4 cellular contexts compared by ENCODE assay signal in the genomic region with DNA sequence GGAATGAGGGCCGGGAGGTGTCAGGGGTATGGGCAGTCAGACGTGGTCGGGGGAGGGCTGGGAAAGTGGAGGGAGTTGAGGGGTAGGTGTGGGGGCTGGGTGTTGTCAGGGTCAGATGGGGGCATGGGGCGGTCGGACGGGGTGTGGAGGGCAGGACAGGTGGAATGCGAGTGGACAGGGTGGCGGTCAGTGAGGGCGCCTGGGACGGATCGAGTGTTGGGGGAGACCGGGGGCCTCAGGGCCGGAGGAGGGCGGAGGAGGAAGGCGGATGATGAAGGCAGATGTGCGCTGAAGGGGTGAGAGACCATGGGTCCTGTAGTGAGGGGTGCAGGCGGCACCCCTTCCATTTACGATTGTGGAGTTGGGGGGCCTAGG.
TF ChIP-seq lines count a peak whose summit lies in the region.

No MANE protein-coding gene starts in this region.

TF ChIP-seq in SK-N-SH, 30 proteins besides CTCF, POLR2A, EP300 and RAD21 (continues in another document):
- TF ChIP-seq, protein P1, sequence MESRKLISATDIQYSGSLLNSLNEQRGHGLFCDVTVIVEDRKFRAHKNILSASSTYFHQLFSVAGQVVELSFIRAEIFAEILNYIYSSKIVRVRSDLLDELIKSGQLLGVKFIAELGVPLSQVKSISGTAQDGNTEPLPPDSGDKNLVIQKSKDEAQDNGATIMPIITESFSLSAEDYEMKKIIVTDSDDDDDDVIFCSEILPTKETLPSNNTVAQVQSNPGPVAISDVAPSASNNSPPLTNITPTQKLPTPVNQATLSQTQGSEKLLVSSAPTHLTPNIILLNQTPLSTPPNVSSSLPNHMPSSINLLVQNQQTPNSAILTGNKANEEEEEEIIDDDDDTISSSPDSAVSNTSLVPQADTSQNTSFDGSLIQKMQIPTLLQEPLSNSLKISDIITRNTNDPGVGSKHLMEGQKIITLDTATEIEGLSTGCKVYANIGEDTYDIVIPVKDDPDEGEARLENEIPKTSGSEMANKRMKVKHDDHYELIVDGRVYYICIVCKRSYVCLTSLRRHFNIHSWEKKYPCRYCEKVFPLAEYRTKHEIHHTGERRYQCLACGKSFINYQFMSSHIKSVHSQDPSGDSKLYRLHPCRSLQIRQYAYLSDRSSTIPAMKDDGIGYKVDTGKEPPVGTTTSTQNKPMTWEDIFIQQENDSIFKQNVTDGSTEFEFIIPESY (IDR thresholded peaks at IDR 0.05; ENCODE audit: borderline replicate concordance, low read depth), result no peak
- TF ChIP-seq NFIC (IDR thresholded peaks at IDR 0.05; ENCODE audit: borderline replicate concordance), result no peak
- no peak for TF ChIP-seq SIN3A (IDR thresholded peaks at IDR 0.05; ENCODE audit: borderline replicate concordance, low read depth, low read length)
- no peak for TF ChIP-seq EZH2phosphoT487 (IDR thresholded peaks at IDR 0.05; ENCODE audit: borderline replicate concordance, low read depth)
- TF ChIP-seq, protein P2, sequence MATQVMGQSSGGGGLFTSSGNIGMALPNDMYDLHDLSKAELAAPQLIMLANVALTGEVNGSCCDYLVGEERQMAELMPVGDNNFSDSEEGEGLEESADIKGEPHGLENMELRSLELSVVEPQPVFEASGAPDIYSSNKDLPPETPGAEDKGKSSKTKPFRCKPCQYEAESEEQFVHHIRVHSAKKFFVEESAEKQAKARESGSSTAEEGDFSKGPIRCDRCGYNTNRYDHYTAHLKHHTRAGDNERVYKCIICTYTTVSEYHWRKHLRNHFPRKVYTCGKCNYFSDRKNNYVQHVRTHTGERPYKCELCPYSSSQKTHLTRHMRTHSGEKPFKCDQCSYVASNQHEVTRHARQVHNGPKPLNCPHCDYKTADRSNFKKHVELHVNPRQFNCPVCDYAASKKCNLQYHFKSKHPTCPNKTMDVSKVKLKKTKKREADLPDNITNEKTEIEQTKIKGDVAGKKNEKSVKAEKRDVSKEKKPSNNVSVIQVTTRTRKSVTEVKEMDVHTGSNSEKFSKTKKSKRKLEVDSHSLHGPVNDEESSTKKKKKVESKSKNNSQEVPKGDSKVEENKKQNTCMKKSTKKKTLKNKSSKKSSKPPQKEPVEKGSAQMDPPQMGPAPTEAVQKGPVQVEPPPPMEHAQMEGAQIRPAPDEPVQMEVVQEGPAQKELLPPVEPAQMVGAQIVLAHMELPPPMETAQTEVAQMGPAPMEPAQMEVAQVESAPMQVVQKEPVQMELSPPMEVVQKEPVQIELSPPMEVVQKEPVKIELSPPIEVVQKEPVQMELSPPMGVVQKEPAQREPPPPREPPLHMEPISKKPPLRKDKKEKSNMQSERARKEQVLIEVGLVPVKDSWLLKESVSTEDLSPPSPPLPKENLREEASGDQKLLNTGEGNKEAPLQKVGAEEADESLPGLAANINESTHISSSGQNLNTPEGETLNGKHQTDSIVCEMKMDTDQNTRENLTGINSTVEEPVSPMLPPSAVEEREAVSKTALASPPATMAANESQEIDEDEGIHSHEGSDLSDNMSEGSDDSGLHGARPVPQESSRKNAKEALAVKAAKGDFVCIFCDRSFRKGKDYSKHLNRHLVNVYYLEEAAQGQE (IDR thresholded peaks at IDR 0.05; ENCODE audit: low read depth, low read length), result no peak

TF ChIP-seq in SK-N-SH treated with all-trans-retinoic acid at 6 μM for 48 hours, 23 proteins besides CTCF, POLR2A, EP300 and RAD21:
- TF ChIP-seq TCF4 (CRISPR knock-in tag; IDR thresholded peaks at IDR 0.05; ENCODE audit: borderline replicate concordance) (no peak), OSR1 (CRISPR knock-in tag; IDR thresholded peaks at IDR 0.05) (no peak), ISL1 (CRISPR knock-in tag; IDR thresholded peaks at IDR 0.05) (no peak)
- TF ChIP-seq, protein P3, sequence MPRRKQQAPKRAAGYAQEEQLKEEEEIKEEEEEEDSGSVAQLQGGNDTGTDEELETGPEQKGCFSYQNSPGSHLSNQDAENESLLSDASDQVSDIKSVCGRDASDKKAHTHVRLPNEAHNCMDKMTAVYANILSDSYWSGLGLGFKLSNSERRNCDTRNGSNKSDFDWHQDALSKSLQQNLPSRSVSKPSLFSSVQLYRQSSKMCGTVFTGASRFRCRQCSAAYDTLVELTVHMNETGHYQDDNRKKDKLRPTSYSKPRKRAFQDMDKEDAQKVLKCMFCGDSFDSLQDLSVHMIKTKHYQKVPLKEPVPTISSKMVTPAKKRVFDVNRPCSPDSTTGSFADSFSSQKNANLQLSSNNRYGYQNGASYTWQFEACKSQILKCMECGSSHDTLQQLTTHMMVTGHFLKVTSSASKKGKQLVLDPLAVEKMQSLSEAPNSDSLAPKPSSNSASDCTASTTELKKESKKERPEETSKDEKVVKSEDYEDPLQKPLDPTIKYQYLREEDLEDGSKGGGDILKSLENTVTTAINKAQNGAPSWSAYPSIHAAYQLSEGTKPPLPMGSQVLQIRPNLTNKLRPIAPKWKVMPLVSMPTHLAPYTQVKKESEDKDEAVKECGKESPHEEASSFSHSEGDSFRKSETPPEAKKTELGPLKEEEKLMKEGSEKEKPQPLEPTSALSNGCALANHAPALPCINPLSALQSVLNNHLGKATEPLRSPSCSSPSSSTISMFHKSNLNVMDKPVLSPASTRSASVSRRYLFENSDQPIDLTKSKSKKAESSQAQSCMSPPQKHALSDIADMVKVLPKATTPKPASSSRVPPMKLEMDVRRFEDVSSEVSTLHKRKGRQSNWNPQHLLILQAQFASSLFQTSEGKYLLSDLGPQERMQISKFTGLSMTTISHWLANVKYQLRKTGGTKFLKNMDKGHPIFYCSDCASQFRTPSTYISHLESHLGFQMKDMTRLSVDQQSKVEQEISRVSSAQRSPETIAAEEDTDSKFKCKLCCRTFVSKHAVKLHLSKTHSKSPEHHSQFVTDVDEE (CRISPR knock-in tag; IDR thresholded peaks at IDR 0.05), result no peak

TF ChIP-seq in HEK293, 187 proteins besides CTCF, POLR2A, EP300 and RAD21 (continues in another document):
- no peak for TF ChIP-seq ZNF621 (tag by site-specific recombination; IDR thresholded peaks at IDR 0.05)
- no peak for TF ChIP-seq ZNF311 (tag by site-specific recombination; IDR thresholded peaks at IDR 0.05; ENCODE audit: borderline replicate concordance)
- no peak for TF ChIP-seq HOXD13 (CRISPR knock-in tag; IDR thresholded peaks at IDR 0.05; ENCODE audit: borderline replicate concordance)
- TF ChIP-seq, protein P4, sequence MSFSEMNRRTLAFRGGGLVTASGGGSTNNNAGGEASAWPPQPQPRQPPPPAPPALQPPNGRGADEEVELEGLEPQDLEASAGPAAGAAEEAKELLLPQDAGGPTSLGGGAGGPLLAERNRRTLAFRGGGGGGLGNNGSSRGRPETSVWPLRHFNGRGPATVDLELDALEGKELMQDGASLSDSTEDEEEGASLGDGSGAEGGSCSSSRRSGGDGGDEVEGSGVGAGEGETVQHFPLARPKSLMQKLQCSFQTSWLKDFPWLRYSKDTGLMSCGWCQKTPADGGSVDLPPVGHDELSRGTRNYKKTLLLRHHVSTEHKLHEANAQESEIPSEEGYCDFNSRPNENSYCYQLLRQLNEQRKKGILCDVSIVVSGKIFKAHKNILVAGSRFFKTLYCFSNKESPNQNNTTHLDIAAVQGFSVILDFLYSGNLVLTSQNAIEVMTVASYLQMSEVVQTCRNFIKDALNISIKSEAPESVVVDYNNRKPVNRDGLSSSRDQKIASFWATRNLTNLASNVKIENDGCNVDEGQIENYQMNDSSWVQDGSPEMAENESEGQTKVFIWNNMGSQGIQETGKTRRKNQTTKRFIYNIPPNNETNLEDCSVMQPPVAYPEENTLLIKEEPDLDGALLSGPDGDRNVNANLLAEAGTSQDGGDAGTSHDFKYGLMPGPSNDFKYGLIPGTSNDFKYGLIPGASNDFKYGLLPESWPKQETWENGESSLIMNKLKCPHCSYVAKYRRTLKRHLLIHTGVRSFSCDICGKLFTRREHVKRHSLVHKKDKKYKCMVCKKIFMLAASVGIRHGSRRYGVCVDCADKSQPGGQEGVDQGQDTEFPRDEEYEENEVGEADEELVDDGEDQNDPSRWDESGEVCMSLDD (tag by site-specific recombination; IDR thresholded peaks at IDR 0.05), result peak; percentile 36; the same call in 1 of the 2 replicates
- no peak for TF ChIP-seq ZIC2 (tag by site-specific recombination; IDR thresholded peaks at IDR 0.05)
- TF ChIP-seq REPIN1 (tag by site-specific recombination; IDR thresholded peaks at IDR 0.05; ENCODE audit: low read depth), result no peak
- no peak for TF ChIP-seq BCL11A (tag by site-specific recombination; IDR thresholded peaks at IDR 0.05; ENCODE audit: low read depth)
- TF ChIP-seq KLF7 (tag by site-specific recombination; IDR thresholded peaks at IDR 0.05; ENCODE audit: borderline replicate concordance), result no peak
- TF ChIP-seq, protein P5, sequence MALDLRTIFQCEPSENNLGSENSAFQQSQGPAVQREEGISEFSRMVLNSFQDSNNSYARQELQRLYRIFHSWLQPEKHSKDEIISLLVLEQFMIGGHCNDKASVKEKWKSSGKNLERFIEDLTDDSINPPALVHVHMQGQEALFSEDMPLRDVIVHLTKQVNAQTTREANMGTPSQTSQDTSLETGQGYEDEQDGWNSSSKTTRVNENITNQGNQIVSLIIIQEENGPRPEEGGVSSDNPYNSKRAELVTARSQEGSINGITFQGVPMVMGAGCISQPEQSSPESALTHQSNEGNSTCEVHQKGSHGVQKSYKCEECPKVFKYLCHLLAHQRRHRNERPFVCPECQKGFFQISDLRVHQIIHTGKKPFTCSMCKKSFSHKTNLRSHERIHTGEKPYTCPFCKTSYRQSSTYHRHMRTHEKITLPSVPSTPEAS (tag by site-specific recombination; IDR thresholded peaks at IDR 0.05), result no peak
- TF ChIP-seq FEZF1 (tag by site-specific recombination; IDR thresholded peaks at IDR 0.05), result no peak
- TF ChIP-seq TRIM28 (IDR thresholded peaks at IDR 0.05; ENCODE audit: borderline replicate concordance, low read length), result no peak
- 0 out of 2 replicates have a peak, but pooled peaks have one; percentile 2 for TF ChIP-seq ZNF837 (tag by site-specific recombination; IDR thresholded peaks at IDR 0.05)
- TF ChIP-seq HOXC10 (CRISPR knock-in tag; IDR thresholded peaks at IDR 0.05), result no peak
- no peak for TF ChIP-seq ZNF223 (tag by site-specific recombination; IDR thresholded peaks at IDR 0.05)
- TF ChIP-seq ZSCAN16 (tag by site-specific recombination; IDR thresholded peaks at IDR 0.05), result no peak
- peak; percentile 26; the same call in 1 of the 2 replicates for TF ChIP-seq ZFHX2 (tag by site-specific recombination; conservative IDR thresholded peaks at IDR 0.05)
- TF ChIP-seq KLF16 (tag by site-specific recombination; IDR thresholded peaks at IDR 0.05), result no peak
- TF ChIP-seq ZNF777 (tag by site-specific recombination; IDR thresholded peaks at IDR 0.05; ENCODE audit: borderline replicate concordance), result no peak
- TF ChIP-seq SCRT1 (tag by site-specific recombination; IDR thresholded peaks at IDR 0.05; ENCODE audit: borderline replicate concordance), result no peak
- no peak for TF ChIP-seq KLF9 (tag by site-specific recombination; IDR thresholded peaks at IDR 0.05; ENCODE audit: low read depth)
- TF ChIP-seq SETDB1 (IDR thresholded peaks at IDR 0.05; ENCODE audit: insufficient read length, low read length), result no peak

TF ChIP-seq in HepG2, 621 proteins besides CTCF, POLR2A, EP300 and RAD21 (continues in another document):
- TF ChIP-seq, protein P6, sequence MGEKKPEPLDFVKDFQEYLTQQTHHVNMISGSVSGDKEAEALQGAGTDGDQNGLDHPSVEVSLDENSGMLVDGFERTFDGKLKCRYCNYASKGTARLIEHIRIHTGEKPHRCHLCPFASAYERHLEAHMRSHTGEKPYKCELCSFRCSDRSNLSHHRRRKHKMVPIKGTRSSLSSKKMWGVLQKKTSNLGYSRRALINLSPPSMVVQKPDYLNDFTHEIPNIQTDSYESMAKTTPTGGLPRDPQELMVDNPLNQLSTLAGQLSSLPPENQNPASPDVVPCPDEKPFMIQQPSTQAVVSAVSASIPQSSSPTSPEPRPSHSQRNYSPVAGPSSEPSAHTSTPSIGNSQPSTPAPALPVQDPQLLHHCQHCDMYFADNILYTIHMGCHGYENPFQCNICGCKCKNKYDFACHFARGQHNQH (CRISPR knock-in tag; IDR thresholded peaks at IDR 0.05), result no peak
- TF ChIP-seq HDAC1 (CRISPR knock-in tag; IDR thresholded peaks at IDR 0.05) (no peak), CENPT (CRISPR knock-in tag; IDR thresholded peaks at IDR 0.05; ENCODE audit: low read depth) (0 out of 2 replicates have a peak, but pooled peaks have one; percentile 5), STAT5B (CRISPR knock-in tag; IDR thresholded peaks at IDR 0.05) (no peak), GTF2F1 (IDR thresholded peaks at IDR 0.05; ENCODE audit: low read length) (no peak), ZNF20 (CRISPR knock-in tag; IDR thresholded peaks at IDR 0.05) (no peak), SALL1 (CRISPR knock-in tag; IDR thresholded peaks at IDR 0.05) (no peak), DNMT1 (CRISPR knock-in tag; IDR thresholded peaks at IDR 0.05) (no peak), U2AF1 (optimal IDR thresholded peaks at IDR 0.05; ENCODE audit: low read depth, low read length) (no peak), ZNF761 (CRISPR knock-in tag; conservative IDR thresholded peaks at IDR 0.05) (no peak), ZNF17 (CRISPR knock-in tag; IDR thresholded peaks at IDR 0.05) (no peak)
- TF ChIP-seq, protein P7, sequence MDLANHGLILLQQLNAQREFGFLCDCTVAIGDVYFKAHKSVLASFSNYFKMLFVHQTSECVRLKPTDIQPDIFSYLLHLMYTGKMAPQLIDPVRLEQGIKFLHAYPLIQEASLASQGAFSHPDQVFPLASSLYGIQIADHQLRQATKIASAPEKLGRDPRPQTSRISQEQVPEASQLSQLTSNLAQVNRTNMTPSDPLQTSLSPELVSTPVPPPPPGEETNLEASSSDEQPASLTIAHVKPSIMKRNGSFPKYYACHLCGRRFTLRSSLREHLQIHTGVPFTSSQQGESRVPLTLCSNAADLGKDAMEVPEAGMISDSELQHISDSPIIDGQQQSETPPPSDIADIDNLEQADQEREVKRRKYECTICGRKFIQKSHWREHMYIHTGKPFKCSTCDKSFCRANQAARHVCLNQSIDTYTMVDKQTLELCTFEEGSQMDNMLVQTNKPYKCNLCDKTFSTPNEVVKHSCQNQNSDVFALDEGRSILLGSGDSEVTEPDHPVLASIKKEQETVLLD (CRISPR knock-in tag; IDR thresholded peaks at IDR 0.05; ENCODE audit: low read depth), result no peak
- TF ChIP-seq, protein P8, sequence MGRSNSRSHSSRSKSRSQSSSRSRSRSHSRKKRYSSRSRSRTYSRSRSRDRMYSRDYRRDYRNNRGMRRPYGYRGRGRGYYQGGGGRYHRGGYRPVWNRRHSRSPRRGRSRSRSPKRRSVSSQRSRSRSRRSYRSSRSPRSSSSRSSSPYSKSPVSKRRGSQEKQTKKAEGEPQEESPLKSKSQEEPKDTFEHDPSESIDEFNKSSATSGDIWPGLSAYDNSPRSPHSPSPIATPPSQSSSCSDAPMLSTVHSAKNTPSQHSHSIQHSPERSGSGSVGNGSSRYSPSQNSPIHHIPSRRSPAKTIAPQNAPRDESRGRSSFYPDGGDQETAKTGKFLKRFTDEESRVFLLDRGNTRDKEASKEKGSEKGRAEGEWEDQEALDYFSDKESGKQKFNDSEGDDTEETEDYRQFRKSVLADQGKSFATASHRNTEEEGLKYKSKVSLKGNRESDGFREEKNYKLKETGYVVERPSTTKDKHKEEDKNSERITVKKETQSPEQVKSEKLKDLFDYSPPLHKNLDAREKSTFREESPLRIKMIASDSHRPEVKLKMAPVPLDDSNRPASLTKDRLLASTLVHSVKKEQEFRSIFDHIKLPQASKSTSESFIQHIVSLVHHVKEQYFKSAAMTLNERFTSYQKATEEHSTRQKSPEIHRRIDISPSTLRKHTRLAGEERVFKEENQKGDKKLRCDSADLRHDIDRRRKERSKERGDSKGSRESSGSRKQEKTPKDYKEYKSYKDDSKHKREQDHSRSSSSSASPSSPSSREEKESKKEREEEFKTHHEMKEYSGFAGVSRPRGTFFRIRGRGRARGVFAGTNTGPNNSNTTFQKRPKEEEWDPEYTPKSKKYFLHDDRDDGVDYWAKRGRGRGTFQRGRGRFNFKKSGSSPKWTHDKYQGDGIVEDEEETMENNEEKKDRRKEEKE (IDR thresholded peaks at IDR 0.05), result no peak
